ENCODE assay signal across 8 cellular contexts in genomic region chr9:68704498-68704803, GRCh38. TPM values are rescaled to one million over a fixed set of nuclear protein-coding genes. Genes with fewer than 3 reads are reported as not detected.
DNase-seq lines count a peak whose midpoint lies in the region; ATAC-seq, FAIRE-seq and TF ChIP-seq lines count a peak whose summit lies in the region.

No MANE protein-coding gene starts in this region.

- peak overlapping the region; percentile 83 for H3K4me3 Mint-ChIP-seq in activated B cell treated with CpG ODN at 0.5 μM for 24 hours

- peaks cover 5% of the 10 kb centered on the region for H3K36me3 Mint-ChIP-seq in activated B cell treated with CpG ODN at 0.5 μM for 24 hours (ENCODE audit: low read depth)

- H3K27me3 ChIP-seq in layer of hippocampus (ENCODE audit: control insufficient read depth, insufficient read depth, low read length) (peaks cover 5% of the 10 kb centered on the region), smooth muscle cell (ENCODE audit: low read depth) (peaks cover 68% of the 10 kb centered on the region)

- POLR2A ChIA-PET in HEK293 (lab: Yijun Ruan, JAX): interaction anchor here (0.9 to 1.5 kb wide), 2 partner anchors 75 to 293 kb away, joined by 3 to 5 read pairs; a partner anchor contains a TSS
- POLR2A ChIA-PET in activated B cell treated with CpG ODN at 0.5 μM for 24 hours (lab: Charles Lee): interaction anchor here (0.5 to 3.8 kb wide), 13 partner anchors 13 to 121 kb away, joined by 3 to 31 read pairs (median 4); a partner anchor contains a TSS

- no peak for TF ChIP-seq CTCF in HEK293 (tag by site-specific recombination; IDR thresholded peaks at IDR 0.05)
- TF ChIP-seq CTCF in activated B cell treated with CpG ODN at 0.5 μM for 24 hours (IDR thresholded peaks at IDR 0.05): no peak
- TF ChIP-seq CTCF in smooth muscle cell (IDR thresholded peaks at IDR 0.05; ENCODE audit: borderline replicate concordance, insufficient read depth, poor library complexity, severe bottlenecking): no peak

- DNase-seq in activated B cell treated with CpG ODN at 0.5 μM for 24 hours: no peak
- DNase-seq in smooth muscle cell (lab: John Stamatoyannopoulos, UW; ENCODE audit: unreplicated experiment): no peak
- DNase-seq in NCI-H1417 (lab: John Stamatoyannopoulos, UW): no peak
- DNase-seq in H54 (ENCODE audit: insufficient read length, low spot score): no peak
- DNase-seq in DMS153 treated with DMSO at 0.1 percent for 48 hours (lab: John Stamatoyannopoulos, UW; ENCODE audit: unreplicated experiment): no peak

- H3K79me2 ChIP-seq in smooth muscle cell (ENCODE audit: low read depth): no peaks in the 10 kb centered on the region

- no peak overlapping the region for H2AFZ ChIP-seq in smooth muscle cell (ENCODE audit: low read depth)

- no peaks in the 10 kb centered on the region for H3K27me3 Mint-ChIP-seq in activated B cell treated with CpG ODN at 0.5 μM for 24 hours

- intact Hi-C loops in activated B cell treated with CpG ODN at 0.5 μM for 24 hours (cut with micrococcal nuclease): loop anchor here (1.0 to 2.0 kb wide), 3 partner anchors 20 to 120 kb away; no protein-coding TSS in a partner anchor

- no peak for TF ChIP-seq POLR2A in H54 (IDR thresholded peaks at IDR 0.05; ENCODE audit: low read depth, low read length)

- H3K36me3 ChIP-seq in HEK293 (ENCODE audit: control insufficient read depth in 2 of 2, insufficient read depth in 1 of 2, low read length in 2 of 2) (no peaks in the 10 kb centered on the region), smooth muscle cell (ENCODE audit: low read depth) (no peaks in the 10 kb centered on the region)

- no peaks in the 10 kb centered on the region for H3K9me3 ChIP-seq in HEK293 (ENCODE audit: control insufficient read depth, insufficient read depth, low read depth, low read length)
- H3K9me3 ChIP-seq in smooth muscle cell (replicated peaks; ENCODE audit: low read depth): no peaks in the 10 kb centered on the region

- peak overlapping the region; percentile 81 for H3K27ac Mint-ChIP-seq in activated B cell treated with CpG ODN at 0.5 μM for 24 hours

- H3K4me1 ChIP-seq in HEK293 (ENCODE audit: control insufficient read depth, insufficient read depth, low read length): no peaks in the 10 kb centered on the region
- H3K4me1 ChIP-seq in smooth muscle cell (ENCODE audit: low read depth): no peaks in the 10 kb centered on the region

- H3K4me3 ChIP-seq in HEK293 (ENCODE audit: low read depth, low read length) (peak overlapping the region; percentile 67), smooth muscle cell (peak overlapping the region; percentile 71)

- FAIRE-seq in H54 (lab: Jason Lieb, UNC): no peak

- ATAC-seq in activated B cell treated with CpG ODN at 0.5 μM for 24 hours (ENCODE audit: low read depth): no peak
- ATAC-seq in GM21528 (IDR thresholded peaks at IDR 0.05; ENCODE audit: low FRiP score, unreplicated experiment): no peak

- CTCF ChIA-PET in HEK293 (lab: Yijun Ruan, JAX): interaction anchor here (1.0 to 3.1 kb wide), 5 partner anchors 16 to 323 kb away, joined by 3 to 10 read pairs (median 4); no protein-coding TSS in a partner anchor
- CTCF ChIA-PET in activated B cell treated with CpG ODN at 0.5 μM for 24 hours (lab: Charles Lee): interaction anchor here (1.1 to 1.9 kb wide), 5 partner anchors 18 to 245 kb away, joined by 3 to 8 read pairs (median 5); a partner anchor contains a TSS

- H3K9me3 Mint-ChIP-seq in activated B cell treated with CpG ODN at 0.5 μM for 24 hours: no peaks in the 10 kb centered on the region

- WGBS in smooth muscle cell (ENCODE audit: low lambda C conversion rate): 10% methylated on average over 10 of the region's 10 CpGs

- peak overlapping the region; percentile 88 for H3K4me2 ChIP-seq in smooth muscle cell

- peaks cover 45% of the 10 kb centered on the region for H3K4me1 Mint-ChIP-seq in activated B cell treated with CpG ODN at 0.5 μM for 24 hours

- H4K20me1 ChIP-seq in smooth muscle cell (ENCODE audit: low read depth): no peaks in the 10 kb centered on the region

- H3K27ac ChIP-seq in HEK293 (ENCODE audit: extremely low read depth, low read depth, low read length): peak overlapping the region; percentile 50; the same call in 1 of the 2 replicates
- peak overlapping the region; percentile 48 for H3K27ac ChIP-seq in layer of hippocampus (ENCODE audit: low read depth, low read length)
- H3K27ac ChIP-seq in smooth muscle cell (ENCODE audit: low read depth): no peak overlapping the region

- no peaks in the 10 kb centered on the region for H3F3A ChIP-seq in smooth muscle cell (ENCODE audit: low read depth)

- H3K9ac ChIP-seq in smooth muscle cell (ENCODE audit: low read depth): no peak overlapping the region

TF ChIP-seq in HEK293, 187 proteins besides CTCF, POLR2A, EP300 and RAD21:
- TF ChIP-seq ZNF140 (tag by site-specific recombination; IDR thresholded peaks at IDR 0.05) (no peak), ZFP41 (tag by site-specific recombination; IDR thresholded peaks at IDR 0.05; ENCODE audit: borderline replicate concordance) (no peak), ZNF292 (tag by site-specific recombination; IDR thresholded peaks at IDR 0.05; ENCODE audit: borderline replicate concordance, low read depth) (no peak), ZNF707 (tag by site-specific recombination; IDR thresholded peaks at IDR 0.05) (no peak), SCRT2 (tag by site-specific recombination; IDR thresholded peaks at IDR 0.05) (peak; percentile 84), ZNF24 (tag by site-specific recombination; IDR thresholded peaks at IDR 0.05) (no peak), PBX3 (CRISPR knock-in tag; IDR thresholded peaks at IDR 0.05) (no peak), ZNF426 (tag by site-specific recombination; IDR thresholded peaks at IDR 0.05) (no peak)

RNA-seq across cellular contexts. Expression of gene PIP5K1B, which starts 0.6 kb away (rescaled TPM):
- 17.1 and 22.0 TPM in 2 replicates for total RNA-seq in activated B cell treated with CpG ODN at 0.5 μM for 24 hours
- 0.09 TPM in 1 of 2 replicates, not detected in the other for total RNA-seq in smooth muscle cell
- not detected in 2 replicates for polyA plus RNA-seq in smooth muscle cell

Comparison
In these comparisons a context has a peak if more than half of its experiments do, and no peak if none do; other contexts are left out.
1. RNA of gene PIP5K1B, which starts 0.6 kb away (total RNA-seq): 17.1 to 22.0 TPM in activated B cell treated with CpG ODN at 0.5 μM for 24 hours; 0.09 TPM in smooth muscle cell; every median in the first group is over 10 times any median in the second.